In genomic region chr9:134353539-134353938, GRCh38 we compare ENCODE assay signal across 20 cellular contexts. TPM values are rescaled to one million over a fixed set of nuclear protein-coding genes. Genes with fewer than 3 reads are reported as not detected.
DNase-seq lines count a peak whose midpoint lies in the region; ATAC-seq and TF ChIP-seq lines count a peak whose summit lies in the region.
"Had no signal": no experiment of that assay in that cellular context is flagged by ENCODE, and none has a peak within 500 bp of the region (broad histone marks: within the 10 kb centered on the region; RNA-seq: fewer than 3 reads in every experiment).

No MANE protein-coding gene starts in this region.

- intact Hi-C loops in left ventricle myocardium superior (cut with micrococcal nuclease), result no loop called here
- intact Hi-C loops in head of caudate nucleus (cut with DNase I), result no loop called here
- intact Hi-C loops in OCI-LY7 (cut with micrococcal nuclease; ENCODE audit: unreplicated experiment), result no loop called here

- H4K8ac ChIP-seq in H9 (replicated peaks; ENCODE audit: insufficient read length, low read depth, low read length), result no peak overlapping the region

- no peak overlapping the region for H2AK5ac ChIP-seq in H9 (ENCODE audit: insufficient read length, low read length)

- H3K4me2 ChIP-seq in H9 (ENCODE audit: insufficient read depth, insufficient read length, low read length), result no peak overlapping the region
- no peak overlapping the region for H3K4me2 ChIP-seq in OCI-LY7 (ENCODE audit: low read length)

- H3K9ac ChIP-seq in H9 (ENCODE audit: extremely low read depth, insufficient read length, low read length), result no peak overlapping the region
- peak overlapping the region in 2 of 3 donors; percentile 66 to 74 for H3K9ac ChIP-seq in skeletal muscle tissue (ENCODE audit: low read depth in 1 of 3, low read length in 3 of 3)

- H2BK20ac ChIP-seq in H9 (ENCODE audit: low read depth, low read length, poor library complexity, severe bottlenecking), result no peak overlapping the region

- CTCF ChIA-PET in OCI-LY7 (lab: Charles Lee; ENCODE audit: unreplicated experiment), result no interaction called here

- H3K4me1 Mint-ChIP-seq in H9 (peaks cover 14 to 33% of the 10 kb centered on the region in 2 experiments), brain (peaks cover 63% of the 10 kb centered on the region)

- no peaks in the 10 kb centered on the region for H3K9me2 ChIP-seq in OCI-LY7 (ENCODE audit: insufficient read depth, low read length)

- no peaks in the 10 kb centered on the region for H3K4me1 ChIP-seq in H9 (ENCODE audit: insufficient read depth, low read length)
- peaks cover 94 to 99% (median 96%) of the 10 kb centered on the region in 3 donors for H3K4me1 ChIP-seq in skeletal muscle tissue (ENCODE audit: control insufficient read depth in 3 of 3, insufficient read depth in 3 of 3, low read length in 3 of 3)
- H3K4me1 ChIP-seq in OCI-LY7 (ENCODE audit: insufficient read depth, low read length, poor library complexity, severe bottlenecking), result no peaks in the 10 kb centered on the region

- H4K5ac ChIP-seq in H9 (ENCODE audit: insufficient read length, low read depth, low read length), result no peak overlapping the region

- no peaks in the 10 kb centered on the region for H3K23me2 ChIP-seq in H9 (ENCODE audit: insufficient read length, low read depth, low read length, poor library complexity, severe bottlenecking)

- no peak overlapping the region for H4K91ac ChIP-seq in H9 (ENCODE audit: insufficient read length, low read depth, low read length)

- H3K18ac ChIP-seq in H9 (ENCODE audit: insufficient read length, low read depth, low read length), result no peak overlapping the region

- H3K14ac ChIP-seq in H9 (ENCODE audit: insufficient read depth, low read length), result no peak overlapping the region

- H2BK120ac ChIP-seq in H9 (ENCODE audit: low read depth, low read length, poor library complexity, severe bottlenecking), result no peak overlapping the region

- H2AFZ ChIP-seq in H9 (ENCODE audit: low read length) (no peak overlapping the region), OCI-LY7 (ENCODE audit: low read length) (no peak overlapping the region)

- no peak for DNase-seq in H9
- DNase-seq in left ventricle myocardium superior, result peak; percentile 83
- no peak for DNase-seq in head of caudate nucleus
- DNase-seq in kidney glomerular epithelial cell (lab: John Stamatoyannopoulos, UW), result no peak
- no peak for DNase-seq in activated CD8-positive, alpha-beta memory T cell treated with anti-CD3 and anti-CD28 coated beads, Interleukin-2, amount 50 U/mL, for 48 hours
- DNase-seq in OCI-LY7 (ENCODE audit: low spot score), result no peak
- DNase-seq: AML-193; CD4-positive, CD25-positive, alpha-beta regulatory T cell; COR-L47; GDM1; HFFc6; KG1; MV-4-11; NCI-H187; NCI-H2107; NCI-H510A; NCI-H748 treated with DMSO at 0.1 percent for 48 hours; NK-92 treated with Interleukin-12 subunit alpha and Interleukin-12 subunit beta, amount 100 ng/mL, for 24 hours had no signal

- H3K9me3 ChIP-seq in H9 (ENCODE audit: control insufficient read depth, low read depth, low read length) (no peaks in the 10 kb centered on the region), skeletal muscle tissue (ENCODE audit: control insufficient read depth in 3 of 3, low read length in 3 of 3) (no peaks in the 10 kb centered on the region), OCI-LY7 (ENCODE audit: low read length) (no peaks in the 10 kb centered on the region)

- peak overlapping the region in 2 of 3 experiments; percentile 6 to 49; a peak in 2 of 7 replicates for H3K27ac Mint-ChIP-seq in H9
- H3K27ac Mint-ChIP-seq in brain, result peak overlapping the region in 4 of 5 experiments; percentile 46 to 69 (median 60)
- H3K27ac Mint-ChIP-seq: CD4-positive, CD25-positive, alpha-beta regulatory T cell; HFFc6 had no signal

- POLR2A ChIA-PET in OCI-LY7 (lab: Charles Lee), result no interaction called here

- no peaks in the 10 kb centered on the region for H3K27me3 ChIP-seq in H9 (ENCODE audit: insufficient read depth, low read length)
- no peaks in the 10 kb centered on the region for H3K27me3 ChIP-seq in skeletal muscle tissue (ENCODE audit: control insufficient read depth in 3 of 3, insufficient read depth in 3 of 3, low read length in 3 of 3)

- H3K79me2 ChIP-seq in H9 (ENCODE audit: insufficient read depth, low read length) (peaks cover under 1% of the 10 kb centered on the region; the same call in 1 of the 2 replicates), OCI-LY7 (ENCODE audit: insufficient read depth, low read depth, low read length) (no peaks in the 10 kb centered on the region)

- H2BK12ac ChIP-seq in H9 (ENCODE audit: insufficient read length, low read depth, low read length), result no peak overlapping the region

- no peak overlapping the region for H3T11ph ChIP-seq in H9 (ENCODE audit: low read length)

- peak overlapping the region in 2 of 3 donors; percentile 36 to 49 for H3K4me3 ChIP-seq in skeletal muscle tissue (ENCODE audit: low read length in 3 of 3)
- H3K4me3 ChIP-seq in OCI-LY7 (ENCODE audit: low read depth, low read length, poor library complexity, severe bottlenecking), result no peak overlapping the region

- no peaks in the 10 kb centered on the region for H3K9me3 Mint-ChIP-seq in H9
- H3K9me3 Mint-ChIP-seq in brain, result no peaks in the 10 kb centered on the region
- H3K9me3 Mint-ChIP-seq: CD4-positive, CD25-positive, alpha-beta regulatory T cell; HFFc6 had no signal

- no peak overlapping the region for H2BK5ac ChIP-seq in H9 (ENCODE audit: insufficient read length, low read length)

- H3K4me3 Mint-ChIP-seq in H9 (no peak overlapping the region), brain (no peak overlapping the region)
- H3K4me3 Mint-ChIP-seq: CD4-positive, CD25-positive, alpha-beta regulatory T cell; HFFc6 had no signal

- no CpG with 5 or more reads among the region's 12 CpGs for WGBS in H9 (ENCODE audit: extremely low coverage, insufficient read length, low lambda C conversion rate)

- no peaks in the 10 kb centered on the region for H4K20me1 ChIP-seq in H9 (ENCODE audit: control insufficient read depth, insufficient read depth, insufficient read length)
- H4K20me1 ChIP-seq in OCI-LY7 (ENCODE audit: insufficient read depth, low read length), result no peaks in the 10 kb centered on the region

- no TSS peak for BruUV-seq in OCI-LY7 (replicated peaks; lab: Mats Ljungman, UMichigan)

- H3K4ac ChIP-seq in H9 (ENCODE audit: low read depth, low read length), result no peak overlapping the region

- H3K27me3 Mint-ChIP-seq in H9 (ENCODE audit: low read depth) (no peaks in the 10 kb centered on the region), brain (peaks cover 3% of the 10 kb centered on the region)
- H3K27me3 Mint-ChIP-seq: CD4-positive, CD25-positive, alpha-beta regulatory T cell had no signal

- H3K27ac ChIP-seq in H9 (ENCODE audit: insufficient read length, low read depth, low read length) (no peak overlapping the region), skeletal muscle tissue (ENCODE audit: low read depth, low read length) (peak overlapping the region; percentile 51), OCI-LY7 (ENCODE audit: low read depth, low read length, poor library complexity, severe bottlenecking) (no peak overlapping the region)

- peak; percentile 73 for ATAC-seq in left ventricle myocardium superior

- H3K56ac ChIP-seq in H9 (ENCODE audit: insufficient read length, low read depth, low read length), result no peak overlapping the region

- H3K36me3 Mint-ChIP-seq in H9 (ENCODE audit: insufficient read depth in 1 of 3, low read depth in 3 of 3), result no peaks in the 10 kb centered on the region
- no peaks in the 10 kb centered on the region for H3K36me3 Mint-ChIP-seq in brain
- H3K36me3 Mint-ChIP-seq: CD4-positive, CD25-positive, alpha-beta regulatory T cell had no signal

- H2BK15ac ChIP-seq in H9 (ENCODE audit: low read depth, low read length), result no peak overlapping the region

- TF ChIP-seq CTCF in H9 (conservative IDR thresholded peaks at IDR 0.05) (no peak), brain (conservative IDR thresholded peaks at IDR 0.05) (no peak), OCI-LY7 (conservative IDR thresholded peaks at IDR 0.05; ENCODE audit: low read length) (no peak)

- no peaks in the 10 kb centered on the region for H3K79me1 ChIP-seq in H9 (ENCODE audit: insufficient read depth, low read depth, low read length, poor library complexity, severe bottlenecking)

- H3K36me3 ChIP-seq in skeletal muscle tissue (ENCODE audit: control insufficient read depth in 3 of 3, insufficient read depth in 3 of 3, low read length in 3 of 3), result no peaks in the 10 kb centered on the region
- no peaks in the 10 kb centered on the region for H3K36me3 ChIP-seq in OCI-LY7 (ENCODE audit: insufficient read depth, low read length)

- H3K23ac ChIP-seq in H9 (ENCODE audit: insufficient read length, low read depth, low read length), result no peak overlapping the region

RNA-seq across cellular contexts. Expression of gene RXRA, which starts 27.3 kb away (rescaled TPM):
- total RNA-seq in H9 (2021) (29.9 and 30.1 TPM in 2 replicates), left ventricle myocardium superior (90.8 TPM), skeletal muscle tissue (11.5 TPM), OCI-LY7 (2022) (0.40 and 0.44 TPM in 2 replicates)
- polyA plus RNA-seq in brain (ENCODE audit: insufficient read depth, low read depth, low replicate concordance), result 29.9 TPM
- 0.05 and 0.25 TPM in 2 replicates for total RNA-seq in OCI-LY7 (2014; rRNA removed; shearing (Covaris generic))
